Comparison of ENCODE assay signal across 29 cellular contexts in the genomic region with DNA sequence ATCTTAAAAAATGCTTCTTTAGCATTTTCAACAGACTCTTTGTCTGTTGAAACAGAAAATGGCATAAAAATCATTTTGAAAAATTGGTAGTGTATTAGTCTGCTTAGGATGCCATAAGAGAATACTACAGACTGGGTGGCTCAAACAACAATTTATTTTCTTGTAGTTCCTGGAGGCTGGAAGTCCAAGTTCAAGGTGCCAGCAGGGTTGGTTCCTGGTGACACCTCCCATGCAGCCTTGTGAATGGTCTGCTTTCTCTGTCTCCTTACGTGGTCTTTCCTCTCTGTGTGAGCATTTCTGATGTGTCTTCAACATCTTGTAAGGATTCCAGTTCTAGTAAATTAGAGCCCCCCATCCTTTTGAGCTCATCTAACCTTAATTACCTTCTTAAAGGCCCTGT. TPM values are rescaled to one million over a fixed set of nuclear protein-coding genes. Genes with fewer than 3 reads are reported as not detected.
DNase-seq lines count a peak whose midpoint lies in the region; TF ChIP-seq lines count a peak whose summit lies in the region.
"Had no signal": no experiment of that assay in that cellular context is flagged by ENCODE, and none has a peak within 500 bp of the region (broad histone marks: within the 10 kb centered on the region; RNA-seq: fewer than 3 reads in every experiment).

No MANE protein-coding gene starts in this region.

- no peaks in the 10 kb centered on the region for H3K27me3 ChIP-seq in neuronal stem cell (ENCODE audit: control insufficient read depth in 3 of 3, insufficient read depth in 3 of 3, low read depth in 1 of 3, low read length in 3 of 3)
- H3K27me3 ChIP-seq: BE2C; BLaER1; BLaER1 treated with 17β-estradiol and CSF1 and Interleukin-3, amounts not matched to agents 10 nM and 100 nM had no signal

- H2BK120ac ChIP-seq in neuronal stem cell (ENCODE audit: low read depth, low read length): no peak overlapping the region

- H2AK5ac ChIP-seq in neuronal stem cell (ENCODE audit: low read depth, low read length): no peak overlapping the region

- WGBS in neuronal stem cell (ENCODE audit: extremely low coverage in 2 of 2, insufficient read length in 2 of 2, insufficient replicate concordance in 1 of 2), 2 donors: no CpG with 5 or more reads among the region's 1 CpG

- POLR2A ChIA-PET in HEK293 (lab: Yijun Ruan, JAX): no interaction called here

- CTCF ChIA-PET in HEK293 (lab: Yijun Ruan, JAX): no interaction called here

- DNase-seq in neuronal stem cell (ENCODE audit: low spot score): no peak
- no peak for DNase-seq in SK-N-DZ (ENCODE audit: low spot score)
- no peak for DNase-seq in activated CD4-positive, alpha-beta T cell treated with anti-CD3 and anti-CD28 coated beads, Interleukin-2, amount 50 U/mL, for 1 hour
- DNase-seq: 8988T; ACHN; AML-193; BE2C; C1 segment of cervical spinal cord; Caco-2; Calu3; CD4-positive, alpha-beta memory T cell; CD4-positive, alpha-beta T cell; CD4-positive, CD25-positive, alpha-beta regulatory T cell; CD8-positive, alpha-beta memory T cell; CD8-positive, alpha-beta T cell; COR-L47; DMS 273 treated with DMSO at 0.1 percent for 48 hours; DMS153; DMS53; DMS79; DMS79 treated with DMSO at 0.1 percent for 48 hours; DND-41; EL had no signal

- no peak overlapping the region for H3K4me3 ChIP-seq in HEK293 (ENCODE audit: low read depth, low read length)
- H3K4me3 ChIP-seq in neuronal stem cell (ENCODE audit: low read length in 2 of 2): no peak overlapping the region
- H3K4me3 ChIP-seq: A549; BLaER1; BLaER1 treated with 17β-estradiol and CSF1 and Interleukin-3, amounts not matched to agents 10 nM and 100 nM had no signal

- peak overlapping the region; percentile 65 for H4K8ac ChIP-seq in neuronal stem cell (ENCODE audit: low read depth, low read length)

- H2BK15ac ChIP-seq in neuronal stem cell (ENCODE audit: low read length): no peak overlapping the region

- H3K4me1 ChIP-seq in HEK293 (ENCODE audit: control insufficient read depth, insufficient read depth, low read length) (no peaks in the 10 kb centered on the region), neuronal stem cell (ENCODE audit: control insufficient read depth in 2 of 2, insufficient read depth in 1 of 2, low read depth in 1 of 2, low read length in 2 of 2) (peaks cover 0 to 4% of the 10 kb centered on the region in 2 donors)
- H3K4me1 ChIP-seq: A549; BE2C; BLaER1; BLaER1 treated with 17β-estradiol and CSF1 and Interleukin-3, amounts not matched to agents 10 nM and 100 nM; Caco-2 had no signal

- H3K36me3 ChIP-seq in HEK293 (ENCODE audit: control insufficient read depth in 2 of 2, insufficient read depth in 1 of 2, low read length in 2 of 2) (no peaks in the 10 kb centered on the region), neuronal stem cell (replicated peaks in 1 of 2; ENCODE audit: control insufficient read depth in 2 of 2, insufficient read depth in 2 of 2, low read length in 2 of 2) (no peaks in the 10 kb centered on the region)
- H3K36me3 ChIP-seq: BE2C; BLaER1; BLaER1 treated with 17β-estradiol and CSF1 and Interleukin-3, amounts not matched to agents 10 nM and 100 nM had no signal

- no peak overlapping the region for H3K9ac ChIP-seq in neuronal stem cell (ENCODE audit: low read depth, low read length, poor library complexity)
- H3K9ac ChIP-seq: BLaER1; BLaER1 treated with 17β-estradiol and CSF1 and Interleukin-3, amounts not matched to agents 10 nM and 100 nM had no signal

- H4K91ac ChIP-seq in neuronal stem cell (ENCODE audit: low read depth, low read length, poor library complexity): no peak overlapping the region

- H2BK5ac ChIP-seq in neuronal stem cell (ENCODE audit: low read length): no peak overlapping the region

- H3K4me2 ChIP-seq in neuronal stem cell (ENCODE audit: insufficient read depth, low read length, poor library complexity, severe bottlenecking): no peak overlapping the region
- H3K4me2 ChIP-seq: A549; BLaER1; BLaER1 treated with 17β-estradiol and CSF1 and Interleukin-3, amounts not matched to agents 10 nM and 100 nM had no signal

- no peak overlapping the region for H3K18ac ChIP-seq in neuronal stem cell (ENCODE audit: low read length)

- no peak overlapping the region for H3K4ac ChIP-seq in neuronal stem cell (ENCODE audit: low read length)

- H3K27ac ChIP-seq in HEK293 (ENCODE audit: extremely low read depth, low read depth, low read length) (no peak overlapping the region), neuronal stem cell (replicated peaks; ENCODE audit: low read length) (no peak overlapping the region)
- H3K27ac ChIP-seq: 22Rv1; A549; BLaER1; BLaER1 treated with 17β-estradiol and CSF1 and Interleukin-3, amounts not matched to agents 10 nM and 100 nM; C4-2B had no signal

- H3K79me1 ChIP-seq in neuronal stem cell (ENCODE audit: low read depth, low read length): no peaks in the 10 kb centered on the region

- TF ChIP-seq CTCF in HEK293 (tag by site-specific recombination; IDR thresholded peaks at IDR 0.05): no peak

- no peaks in the 10 kb centered on the region; the same call in 1 of the 2 replicates for H3K9me3 ChIP-seq in HEK293 (ENCODE audit: control insufficient read depth, insufficient read depth, low read depth, low read length)
- no peaks in the 10 kb centered on the region for H3K9me3 ChIP-seq in neuronal stem cell (replicated peaks in 1 of 2; ENCODE audit: control insufficient read depth in 2 of 2, insufficient read depth in 1 of 2, low read depth in 1 of 2, low read length in 2 of 2)
- H3K9me3 ChIP-seq: A549; BE2C; BLaER1; BLaER1 treated with 17β-estradiol and CSF1 and Interleukin-3, amounts not matched to agents 10 nM and 100 nM had no signal

- no peak overlapping the region for H3K14ac ChIP-seq in neuronal stem cell (ENCODE audit: low read length)

- no peak overlapping the region for H3K23ac ChIP-seq in neuronal stem cell (ENCODE audit: low read depth, low read length, poor library complexity)

- no peak overlapping the region for H2BK12ac ChIP-seq in neuronal stem cell (ENCODE audit: low read length)

- H2AFZ ChIP-seq in neuronal stem cell (ENCODE audit: low read length): no peak overlapping the region

TF ChIP-seq in HEK293, 187 proteins besides CTCF, POLR2A, EP300 and RAD21:
- no peak for TF ChIP-seq ZNF2 (tag by site-specific recombination; IDR thresholded peaks at IDR 0.05)
- peak; percentile 91 for TF ChIP-seq ZNF548 (tag by site-specific recombination; IDR thresholded peaks at IDR 0.05)
TF ChIP-seq in HEK293: peak in this region for 1.

RNA-seq across cellular contexts. Expression of a gene that starts 26.1 kb away (rescaled TPM):
- 31.5 TPM for polyA plus RNA-seq in neuronal stem cell (2013, experiment 1 of 2)
- polyA plus RNA-seq in neuronal stem cell (2013, experiment 2 of 2): 33.9 TPM
- polyA plus RNA-seq in SK-N-DZ (2014; cell fraction: cytosol; rRNA removed): 13.1 and 13.9 TPM in 2 replicates
- 15.0 and 18.2 TPM in 2 replicates for polyA plus RNA-seq in SK-N-DZ (2014; cell fraction: nucleus; rRNA removed)
